Comparison of ENCODE assay signal across 8 cellular contexts in the genomic region with DNA sequence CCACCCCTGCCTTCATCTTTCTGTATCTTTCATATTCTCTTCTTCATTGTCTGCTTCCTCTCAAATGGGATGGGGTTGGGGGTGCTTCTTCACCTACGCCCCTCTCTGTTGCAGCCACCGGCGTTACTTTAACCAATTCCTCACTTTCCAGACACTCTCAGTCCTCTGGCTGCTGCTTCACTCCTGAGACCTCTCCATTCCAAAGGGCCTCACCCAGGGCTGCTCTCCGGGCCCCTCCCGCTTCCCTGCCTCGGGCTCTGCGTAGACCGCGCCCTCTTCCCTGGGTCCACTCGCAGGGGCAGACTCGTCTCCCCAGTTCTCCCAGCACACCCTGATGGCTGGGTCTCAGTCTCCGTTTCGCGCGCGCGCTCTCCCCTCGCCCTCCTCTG. TPM values are rescaled to one million over a fixed set of nuclear protein-coding genes. Genes with fewer than 3 reads are reported as not detected.
DNase-seq lines count a peak whose midpoint lies in the region; ATAC-seq, FAIRE-seq and TF ChIP-seq lines count a peak whose summit lies in the region.

No MANE protein-coding gene starts in this region.

- peak; percentile 25 to 43 for DNase-seq in Caco-2
- DNase-seq in HCEC 1CT = peak; percentile 22
- peak; percentile 56 for DNase-seq in SHP77 treated with DMSO at 0.1 percent for 48 hours (lab: John Stamatoyannopoulos, UW)
- DNase-seq in epithelial cell of prostate (ENCODE audit: low read depth, low spot score) = no peak
- no peak for DNase-seq in D721Med (ENCODE audit: insufficient read length, low spot score)
- no peak for DNase-seq in NCI-H526 treated with DMSO at 0.1 percent for 48 hours (lab: John Stamatoyannopoulos, UW)

- peak overlapping the region; percentile 89 for H3K4me3 Mint-ChIP-seq in Caco-2 (ENCODE audit: unreplicated experiment)

- H3K4me1 ChIP-seq in Caco-2 = no peaks in the 10 kb centered on the region
- peaks cover 4 to 8% of the 10 kb centered on the region in 2 donors for H3K4me1 ChIP-seq in muscle layer of duodenum (ENCODE audit: control insufficient read depth in 1 of 2, insufficient read depth in 2 of 2, low read length in 2 of 2)

- BruUV-seq in Caco-2 (replicated peaks; lab: Mats Ljungman, UMichigan) = no TSS peak

- intact Hi-C loops in Caco-2 (cut with micrococcal nuclease; ENCODE audit: unreplicated experiment) = no loop called here

- H3K36me3 ChIP-seq in Caco-2 (ENCODE audit: control insufficient read depth, insufficient read depth, low read length) (no peaks in the 10 kb centered on the region), muscle layer of duodenum (ENCODE audit: control insufficient read depth in 1 of 2, insufficient read depth in 2 of 2, low read length in 2 of 2) (no peaks in the 10 kb centered on the region)

- H3K27ac ChIP-seq in epithelial cell of prostate (peak overlapping the region; percentile 100), muscle layer of duodenum (ENCODE audit: low read length) (peak overlapping the region; percentile 78)

- H3K9me3 ChIP-seq in Caco-2 (no peaks in the 10 kb centered on the region), muscle layer of duodenum (ENCODE audit: control insufficient read depth in 1 of 2, low read length in 2 of 2) (no peaks in the 10 kb centered on the region)

- peaks cover 9% of the 10 kb centered on the region for H3K4me1 Mint-ChIP-seq in Caco-2 (ENCODE audit: low read depth, unreplicated experiment)

- POLR2A ChIA-PET in Caco-2 (lab: Charles Lee) = no interaction called here

- H3K9me3 Mint-ChIP-seq in Caco-2 (ENCODE audit: unreplicated experiment) = no peaks in the 10 kb centered on the region

- ATAC-seq in GM18520 (IDR thresholded peaks at IDR 0.05; ENCODE audit: unreplicated experiment) = no peak

- no peak for FAIRE-seq in D721Med (lab: Jason Lieb, UNC)

- peak overlapping the region; percentile 97 for H3K27ac Mint-ChIP-seq in Caco-2 (ENCODE audit: unreplicated experiment)

- H3K27me3 ChIP-seq in Caco-2 (replicated peaks; ENCODE audit: control insufficient read depth, insufficient read depth, low read length) (no peaks in the 10 kb centered on the region), muscle layer of duodenum (ENCODE audit: low read depth, low read length) (no peaks in the 10 kb centered on the region)

- peak overlapping the region; percentile 61 for H3K4me3 ChIP-seq in Caco-2 (ENCODE audit: low read depth, low read length)
- peak overlapping the region; percentile 60 to 67 for H3K4me3 ChIP-seq in muscle layer of duodenum (ENCODE audit: low read depth in 1 of 2, low read length in 2 of 2)

- CTCF ChIA-PET in Caco-2 (lab: Charles Lee) = no interaction called here

- H3K27me3 Mint-ChIP-seq in Caco-2 (ENCODE audit: insufficient read depth, unreplicated experiment) = peaks cover 2% of the 10 kb centered on the region

- TF ChIP-seq CTCF in Caco-2 (IDR thresholded peaks at IDR 0.05; ENCODE audit: insufficient read depth in 1 of 2, low read depth in 1 of 2, low read length in 1 of 2, severe bottlenecking in 1 of 2, unreplicated experiment in 1 of 2) = no peak
- TF ChIP-seq CTCF in D721Med (IDR thresholded peaks at IDR 0.05; ENCODE audit: insufficient read depth, missing control alignments) = no peak

- peaks cover 12% of the 10 kb centered on the region for H3K36me3 Mint-ChIP-seq in Caco-2 (ENCODE audit: insufficient read depth, unreplicated experiment)

RNA-seq across cellular contexts. Expression of gene SERPINB8, which starts 0.9 kb away (rescaled TPM):
- total RNA-seq in Caco-2 (2022) = 0.97 and 0.98 TPM in 2 replicates

RNA-seq across cellular contexts. Expression of gene HMSD, which starts 21.7 kb away (rescaled TPM):
- not detected in 2 replicates for total RNA-seq in Caco-2 (2022)

Comparison
In these comparisons a context has a peak if more than half of its experiments do, and no peak if none do; other contexts are left out.
1. DNase-seq: peak in Caco-2 (2 of 2), HCEC 1CT (single experiment) and SHP77 treated with DMSO at 0.1 percent for 48 hours (single experiment); none in epithelial cell of prostate (single experiment), D721Med (single experiment) and NCI-H526 treated with DMSO at 0.1 percent for 48 hours (single experiment).